Comparison of ENCODE assay signal across 8 cellular contexts in the genomic region with DNA sequence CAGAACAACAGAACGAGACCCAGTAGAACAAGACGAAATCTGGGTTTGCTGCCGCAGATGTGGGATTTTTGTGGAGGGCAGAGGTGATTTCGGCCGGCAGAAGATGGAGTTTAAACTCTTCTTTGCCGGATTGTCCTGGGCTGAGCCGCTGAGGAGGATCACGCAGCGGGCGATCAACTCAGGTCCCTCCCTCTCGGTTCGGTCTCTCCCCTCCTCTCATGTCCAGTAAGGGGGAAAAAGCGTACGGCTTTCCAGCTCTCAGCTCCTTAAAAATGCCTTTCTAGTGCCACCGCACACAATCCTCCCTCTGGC. TPM values are rescaled to one million over a fixed set of nuclear protein-coding genes. Genes with fewer than 3 reads are reported as not detected.
DNase-seq lines count a peak whose midpoint lies in the region; ATAC-seq and TF ChIP-seq lines count a peak whose summit lies in the region.

No MANE protein-coding gene starts in this region.

- H3K27me3 ChIP-seq in right atrium auricular region (no peaks in the 10 kb centered on the region), body of pancreas (no peaks in the 10 kb centered on the region), vagina (no peaks in the 10 kb centered on the region)

- peaks cover 2% of the 10 kb centered on the region for H3K36me3 Mint-ChIP-seq in memory B cell

- peaks cover 30% of the 10 kb centered on the region for H3K4me1 Mint-ChIP-seq in memory B cell

- H3K27ac Mint-ChIP-seq in memory B cell = peak overlapping the region; percentile 89

- H3K36me3 ChIP-seq in right atrium auricular region = no peaks in the 10 kb centered on the region
- H3K36me3 ChIP-seq in body of pancreas (replicated peaks in 1 of 2; ENCODE audit: insufficient read depth in 1 of 2, low read depth in 2 of 2) = no peaks in the 10 kb centered on the region
- no peaks in the 10 kb centered on the region for H3K36me3 ChIP-seq in vagina

- 0 to 1% methylated on average over 11 to 15 of the region's 15 CpGs for WGBS in body of pancreas, 2 donors

- DNase-seq in right atrium auricular region (ENCODE audit: low spot score) = no peak
- no peak for DNase-seq in left cardiac atrium
- no peak for DNase-seq in body of pancreas
- no peak for DNase-seq in memory B cell (ENCODE audit: low spot score in 2 of 2)
- DNase-seq in vagina (ENCODE audit: extremely low spot score in 2 of 2) = no peak
- DNase-seq in activated gamma-delta T cell (lab: John Stamatoyannopoulos, UW) = no peak

- H3K9me3 ChIP-seq in right atrium auricular region (no peaks in the 10 kb centered on the region), body of pancreas (no peaks in the 10 kb centered on the region), vagina (no peaks in the 10 kb centered on the region)

- no peak for TF ChIP-seq POLR2A in body of pancreas (IDR thresholded peaks at IDR 0.05)
- no peak for TF ChIP-seq POLR2A in vagina (IDR thresholded peaks at IDR 0.05)

- H3K9me3 Mint-ChIP-seq in memory B cell = no peaks in the 10 kb centered on the region

- H3K27me3 Mint-ChIP-seq in memory B cell = no peaks in the 10 kb centered on the region

- H3K4me3 Mint-ChIP-seq in memory B cell = peak overlapping the region; percentile 96

- H3K4me3 ChIP-seq in right atrium auricular region = peak overlapping the region; percentile 93 to 98
- peak overlapping the region; percentile 67 to 96 for H3K4me3 ChIP-seq in body of pancreas
- H3K4me3 ChIP-seq in vagina = peak overlapping the region; percentile 66 to 96

- intact Hi-C loops in left cardiac atrium (cut with DNase I) (loop anchor here in 1 of 2 donors (5.0 kb wide), 1 partner anchor 222 kb away; the partner anchor contains the start of genes NEK8 and TLCD1), body of pancreas (cut with DNase I) (no loop called here), vagina (cut with DNase I) (no loop called here)

- ATAC-seq in left cardiac atrium = no peak
- no peak for ATAC-seq in body of pancreas
- no peak for ATAC-seq in memory B cell (ENCODE audit: low read depth)
- no peak for ATAC-seq in activated CD4-positive, CD25-positive, alpha-beta regulatory T cell treated with anti-CD3 and anti-CD28 coated beads, Interleukin-2, amount 50 U/mL, for 24 hours
- no peak for ATAC-seq in HG02938 (IDR thresholded peaks at IDR 0.05; ENCODE audit: unreplicated experiment)

- TF ChIP-seq CTCF in right atrium auricular region (IDR thresholded peaks at IDR 0.05) (no peak), body of pancreas (IDR thresholded peaks at IDR 0.05) (no peak), vagina (IDR thresholded peaks at IDR 0.05) (no peak)

- peaks cover 0 to 66% of the 10 kb centered on the region in 2 donors for H3K4me1 ChIP-seq in right atrium auricular region
- peaks cover 51% of the 10 kb centered on the region for H3K4me1 ChIP-seq in body of pancreas
- peaks cover 60% of the 10 kb centered on the region for H3K4me1 ChIP-seq in vagina

- H3K27ac ChIP-seq in right atrium auricular region (peak overlapping the region; percentile 91 to 95), body of pancreas (peak overlapping the region; percentile 82 to 99 (median 94)), vagina (peak overlapping the region; percentile 95)

RNA-seq across cellular contexts. Expression of gene PHF12, which starts 2.5 kb away (rescaled TPM):
- total RNA-seq in right atrium auricular region (10 to 100 TPM; 19.6 to 35.7 TPM), left cardiac atrium (10 to 100 TPM; 18.8 to 23.4 TPM), body of pancreas (10 to 100 TPM; 22.1 to 56.4 TPM), vagina (54.5 TPM)

RNA-seq across cellular contexts. Expression of gene DHRS13, which starts 46.0 kb away (rescaled TPM):
- total RNA-seq in right atrium auricular region (1 to 10 TPM; 2.5 to 3.9 TPM), left cardiac atrium (1 to 10 TPM; 2.8 to 3.7 TPM), body of pancreas (1 to 10 TPM; 7.3 to 9.9 TPM), vagina (11.8 TPM)

RNA-seq across cellular contexts. Expression of gene FLOT2, which starts 51.3 kb away (rescaled TPM):
- 10 to 100 TPM; 52.8 to 57.7 TPM for total RNA-seq in right atrium auricular region
- total RNA-seq in left cardiac atrium = 100 to 1,000 TPM in 1 of 2 donors, 10 to 100 TPM in 1; 89.9 to 107 TPM
- 10 to 100 TPM; 26.0 to 32.4 TPM for total RNA-seq in body of pancreas
- 56.2 TPM for total RNA-seq in vagina

RNA-seq across cellular contexts. Expression of gene SEZ6, which starts 57.0 kb away (rescaled TPM):
- total RNA-seq in right atrium auricular region = under 1 TPM in 1 of 2 donors, not detected in 1; 0.35 TPM
- total RNA-seq in left cardiac atrium = under 1 TPM; 0.12 to 0.31 TPM
- not detected for total RNA-seq in body of pancreas
- not detected for total RNA-seq in vagina
